ENCODE assay signal across 8 cellular contexts in the genomic region with DNA sequence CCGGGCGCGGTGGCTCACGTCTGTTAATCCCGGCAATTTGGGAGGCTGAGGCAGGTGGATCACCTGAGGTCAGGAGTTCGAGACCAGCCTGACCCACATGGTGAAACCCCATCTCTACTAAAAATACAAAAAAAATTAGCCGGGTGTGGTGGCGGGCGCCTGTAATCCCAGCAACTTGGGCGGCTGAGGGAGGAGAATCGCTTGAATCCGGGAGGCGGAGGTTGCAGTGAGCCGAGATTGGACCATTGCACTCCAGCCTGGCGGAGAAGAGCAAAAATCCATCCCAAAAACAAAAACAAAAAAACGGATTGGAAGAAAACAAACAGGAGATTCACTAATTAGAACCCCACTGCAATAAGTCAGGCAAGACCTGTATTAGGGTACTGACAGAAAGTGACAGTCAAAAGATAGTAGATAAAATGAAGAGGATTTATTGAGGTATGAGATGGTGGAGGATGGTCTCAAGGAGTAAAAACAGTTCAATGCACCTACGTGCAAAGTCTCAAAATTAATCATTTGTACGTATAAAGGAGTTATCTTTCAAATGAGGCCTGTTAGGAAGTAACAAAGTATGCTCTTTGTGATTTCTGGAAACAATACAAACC. TPM values are rescaled to one million over a fixed set of nuclear protein-coding genes. Genes with fewer than 3 reads are reported as not detected.
DNase-seq lines count a peak whose midpoint lies in the region; ATAC-seq and TF ChIP-seq lines count a peak whose summit lies in the region.
"Not testable (repeated sequence)": the region's sequence is repeated elsewhere in the genome, so short reads cannot be mapped to it uniquely, and the experiment has no call there.

No MANE protein-coding gene starts in this region.

- peak overlapping the region; percentile 97 for H3K27ac Mint-ChIP-seq in activated CD8-positive, alpha-beta T cell treated with anti-CD3 and anti-CD28 coated beads, Interleukin-2, amount 10 ng/mL, durations not matched to agents 7 days and 5 days
- H3K27ac Mint-ChIP-seq in central memory CD8-positive, alpha-beta T cell (ENCODE audit: low read depth): peak overlapping the region; percentile 96
- H3K27ac Mint-ChIP-seq in glutamatergic neuron (ENCODE audit: unreplicated experiment): peak overlapping the region; percentile 86

- not testable (repeated sequence) for H3K9me3 Mint-ChIP-seq in activated CD8-positive, alpha-beta T cell treated with anti-CD3 and anti-CD28 coated beads, Interleukin-2, amount 10 ng/mL, durations not matched to agents 7 days and 5 days (ENCODE audit: insufficient read depth); central memory CD8-positive, alpha-beta T cell; glutamatergic neuron (ENCODE audit: unreplicated experiment)

- intact Hi-C loops in gastrocnemius medialis (cut with DNase I; ENCODE audit: low total_unique reads): loop anchor here (10.0 kb wide), 1 partner anchor 84 kb away; no protein-coding TSS in a partner anchor
- intact Hi-C loops in vagina (cut with DNase I): not testable (repeated sequence)

- H3K4me3 Mint-ChIP-seq in activated CD8-positive, alpha-beta T cell treated with anti-CD3 and anti-CD28 coated beads, Interleukin-2, amount 10 ng/mL, durations not matched to agents 7 days and 5 days: peak overlapping the region; percentile 99
- H3K4me3 Mint-ChIP-seq in central memory CD8-positive, alpha-beta T cell: peak overlapping the region; percentile 97
- peak overlapping the region; percentile 99 for H3K4me3 Mint-ChIP-seq in glutamatergic neuron (ENCODE audit: unreplicated experiment)

- not testable (repeated sequence) for TF ChIP-seq POLR2A in gastrocnemius medialis (IDR thresholded peaks at IDR 0.05); vagina (IDR thresholded peaks at IDR 0.05)

- POLR2A ChIA-PET in activated CD8-positive, alpha-beta T cell treated with anti-CD3 and anti-CD28 coated beads, Interleukin-2, amount 10 ng/mL, durations not matched to agents 7 days and 5 days (lab: Charles Lee): interaction anchor here (0.5 to 1.1 kb wide), 2 partner anchors 42 to 406 kb away, joined by 3 to 6 read pairs; partner anchors contain the start of gene TPRKB

- DNase-seq in GM10266 (ENCODE audit: extremely low spot score): peak; percentile 8
- DNase-seq in NT2/D1 (ENCODE audit: low read depth, low spot score); activated CD8-positive, alpha-beta T cell treated with anti-CD3 and anti-CD28 coated beads, Interleukin-2, amount 10 ng/mL, durations not matched to agents 7 days and 5 days; central memory CD8-positive, alpha-beta T cell (ENCODE audit: low spot score in 2 of 2); glutamatergic neuron; gastrocnemius medialis; vagina (ENCODE audit: extremely low spot score in 2 of 2): not testable (repeated sequence)

- CTCF ChIA-PET in activated CD8-positive, alpha-beta T cell treated with anti-CD3 and anti-CD28 coated beads, Interleukin-2, amount 10 ng/mL, durations not matched to agents 7 days and 5 days (lab: Charles Lee): interaction anchor here (0.7 to 1.0 kb wide), 3 partner anchors 22 to 89 kb away, joined by 3 to 5 read pairs (median 3); partner anchors contain the start of gene TPRKB

- H3K4me3 ChIP-seq in NT2/D1 (ENCODE audit: insufficient read length, low read depth): peak overlapping the region; percentile 72
- peak overlapping the region; percentile 71 for H3K4me3 ChIP-seq in mononuclear cell (ENCODE audit: low read length)
- H3K4me3 ChIP-seq in gastrocnemius medialis: peak overlapping the region; percentile 83 to 99 (median 98)
- H3K4me3 ChIP-seq in vagina: peak overlapping the region; percentile 77 to 90

- H3K27me3 Mint-ChIP-seq in activated CD8-positive, alpha-beta T cell treated with anti-CD3 and anti-CD28 coated beads, Interleukin-2, amount 10 ng/mL, durations not matched to agents 7 days and 5 days (ENCODE audit: low read depth); glutamatergic neuron (ENCODE audit: unreplicated experiment): not testable (repeated sequence)
- H3K27me3 Mint-ChIP-seq in central memory CD8-positive, alpha-beta T cell: peaks cover 10% of the 10 kb centered on the region

- peaks cover 13% of the 10 kb centered on the region for H3K4me1 Mint-ChIP-seq in activated CD8-positive, alpha-beta T cell treated with anti-CD3 and anti-CD28 coated beads, Interleukin-2, amount 10 ng/mL, durations not matched to agents 7 days and 5 days (ENCODE audit: low read depth)
- H3K4me1 Mint-ChIP-seq in central memory CD8-positive, alpha-beta T cell: peaks cover 29% of the 10 kb centered on the region
- not testable (repeated sequence) for H3K4me1 Mint-ChIP-seq in glutamatergic neuron (ENCODE audit: low read depth, unreplicated experiment)

- not testable (repeated sequence) for ATAC-seq in activated CD8-positive, alpha-beta T cell treated with anti-CD3 and anti-CD28 coated beads, Interleukin-2, amount 10 ng/mL, durations not matched to agents 7 days and 5 days; central memory CD8-positive, alpha-beta T cell (replicated peaks; ENCODE audit: extremely low read depth, poor library complexity, severe bottlenecking)
- ATAC-seq in gastrocnemius medialis: peak in 1 of 2 donors; percentile 3

- peaks cover 31% of the 10 kb centered on the region for H3K36me3 ChIP-seq in NT2/D1 (ENCODE audit: insufficient read depth, insufficient read length, low read length)
- peaks cover 0 to 31% of the 10 kb centered on the region in 2 donors for H3K36me3 ChIP-seq in gastrocnemius medialis
- H3K36me3 ChIP-seq in vagina: peaks cover 0 to 17% of the 10 kb centered on the region in 2 donors

- not testable (repeated sequence) for H3K4me1 ChIP-seq in NT2/D1 (ENCODE audit: insufficient read depth, insufficient read length)
- H3K4me1 ChIP-seq in mononuclear cell (ENCODE audit: insufficient read depth, low read length) (peaks cover 13% of the 10 kb centered on the region), gastrocnemius medialis (peaks cover 13 to 15% of the 10 kb centered on the region in 2 donors), vagina (peaks cover 27% of the 10 kb centered on the region)

- peak overlapping the region; percentile 90 to 98 (median 96) for H3K27ac ChIP-seq in gastrocnemius medialis
- H3K27ac ChIP-seq in vagina: peak overlapping the region; percentile 95

- H3K9ac ChIP-seq in NT2/D1 (ENCODE audit: insufficient read length, low read depth): peak overlapping the region; percentile 83

- in situ Hi-C loops in gastrocnemius medialis (cut with MboI; ENCODE audit: low sequenced_read_pairs in 4 of 4): loop anchor here in 2 of 4 donors (25.0 kb wide), 1 partner anchor 92 kb away; no protein-coding TSS in a partner anchor

- not testable (repeated sequence) for H3K27me3 ChIP-seq in NT2/D1 (ENCODE audit: insufficient read depth, insufficient read length); mononuclear cell (ENCODE audit: insufficient read depth, low read length); gastrocnemius medialis; vagina

- not testable (repeated sequence) for TF ChIP-seq CTCF in GM10266 (IDR thresholded peaks at IDR 0.05; ENCODE audit: control insufficient read depth, insufficient read depth, low read depth, missing control alignments); glutamatergic neuron (IDR thresholded peaks at IDR 0.05; ENCODE audit: partially characterized antibody, unreplicated experiment); gastrocnemius medialis (IDR thresholded peaks at IDR 0.05 in 4 of 5, conservative IDR thresholded peaks at IDR 0.05 in 1 of 5); vagina (IDR thresholded peaks at IDR 0.05)

- H3K36me3 Mint-ChIP-seq in activated CD8-positive, alpha-beta T cell treated with anti-CD3 and anti-CD28 coated beads, Interleukin-2, amount 10 ng/mL, durations not matched to agents 7 days and 5 days (ENCODE audit: low read depth): peaks cover 28% of the 10 kb centered on the region
- peaks cover 35% of the 10 kb centered on the region for H3K36me3 Mint-ChIP-seq in central memory CD8-positive, alpha-beta T cell (ENCODE audit: insufficient read depth)
- H3K36me3 Mint-ChIP-seq in glutamatergic neuron (ENCODE audit: unreplicated experiment): not testable (repeated sequence)

- not testable (repeated sequence) for H3K9me3 ChIP-seq in NT2/D1 (ENCODE audit: insufficient read depth, low read length); mononuclear cell (ENCODE audit: low read depth, low read length); gastrocnemius medialis; vagina

RNA-seq across cellular contexts. Expression of gene DUSP11, which starts 0.9 kb away (rescaled TPM):
- 10 to 100 TPM; 24.3 to 25.6 TPM for total RNA-seq in activated CD8-positive, alpha-beta T cell treated with anti-CD3 and anti-CD28 coated beads, Interleukin-2, amount 10 ng/mL, durations not matched to agents 7 days and 5 days
- 20.8 TPM for total RNA-seq in glutamatergic neuron (ENCODE audit: unreplicated experiment)
- total RNA-seq in mononuclear cell: 84.5 TPM
- 10 to 100 TPM; 13.6 to 15.8 (median 14.7) TPM for total RNA-seq in gastrocnemius medialis
- 36.3 TPM for total RNA-seq in vagina

RNA-seq across cellular contexts. Expression of gene C2orf78, which starts 5.0 kb away (rescaled TPM):
- total RNA-seq in activated CD8-positive, alpha-beta T cell treated with anti-CD3 and anti-CD28 coated beads, Interleukin-2, amount 10 ng/mL, durations not matched to agents 7 days and 5 days: not detected
- total RNA-seq in glutamatergic neuron (ENCODE audit: unreplicated experiment) (not detected), mononuclear cell (not detected), gastrocnemius medialis (under 1 TPM in 1 of 4 donors, not detected in 3; 0.16 TPM), vagina (not detected)

RNA-seq across cellular contexts. Expression of gene TPRKB, which starts 41.8 kb away (rescaled TPM):
- 10 to 100 TPM; 43.7 to 50.0 TPM for total RNA-seq in activated CD8-positive, alpha-beta T cell treated with anti-CD3 and anti-CD28 coated beads, Interleukin-2, amount 10 ng/mL, durations not matched to agents 7 days and 5 days
- total RNA-seq in glutamatergic neuron (ENCODE audit: unreplicated experiment) (27.2 TPM), mononuclear cell (21.4 TPM), gastrocnemius medialis (10 to 100 TPM; 49.4 to 90.1 (median 55.9) TPM), vagina (18.9 TPM)

RNA-seq across cellular contexts. Expression of gene STAMBP, which starts 49.8 kb away (rescaled TPM):
- total RNA-seq in activated CD8-positive, alpha-beta T cell treated with anti-CD3 and anti-CD28 coated beads, Interleukin-2, amount 10 ng/mL, durations not matched to agents 7 days and 5 days: 10 to 100 TPM; 33.6 to 34.9 TPM
- total RNA-seq in glutamatergic neuron (ENCODE audit: unreplicated experiment) (48.9 TPM), mononuclear cell (8.8 TPM), gastrocnemius medialis (10 to 100 TPM; 38.0 to 85.4 (median 67.1) TPM), vagina (30.4 TPM)
